ENCODE assay signal across 1 cellular context in the genomic region with DNA sequence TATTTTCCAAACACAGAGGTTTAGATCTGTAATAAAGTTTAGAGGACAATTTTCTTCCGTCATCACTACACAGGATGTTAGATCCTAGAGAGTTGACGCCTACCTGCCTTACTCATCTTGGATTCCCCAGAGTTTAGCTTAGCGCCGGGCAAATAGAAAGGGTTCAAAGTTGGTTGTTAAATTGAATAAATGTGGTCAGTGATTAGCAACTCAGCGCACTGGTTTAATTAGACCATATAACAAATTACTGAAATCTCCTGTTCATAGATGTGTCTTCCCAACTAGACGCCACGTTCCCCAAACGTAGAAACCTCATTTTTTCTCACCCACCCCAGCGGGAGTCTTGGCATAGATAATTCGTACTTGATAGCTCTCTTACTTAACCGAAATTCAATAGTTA.
TF ChIP-seq lines count a peak whose summit lies in the region.

No MANE protein-coding gene starts in this region.

TF ChIP-seq in GM12878, 131 proteins besides CTCF, POLR2A, EP300 and RAD21:
- TF ChIP-seq NKRF (conservative IDR thresholded peaks at IDR 0.05) (no peak), RFX5 (IDR thresholded peaks at IDR 0.05; ENCODE audit: low read depth, low read length) (no peak), MTA3 (IDR thresholded peaks at IDR 0.05; ENCODE audit: borderline replicate concordance, low read length) (0 out of 2 replicates have a peak, but pooled peaks have one; percentile 43)
